In genomic region chr3:71425491-71426071, GRCh38 we compare ENCODE assay signal across 12 cellular contexts.
A peak's percentile ranks its signal among the peaks of the same experiment; 100 is the strongest.
DNase-seq lines count a peak whose midpoint lies in the region; ATAC-seq and TF ChIP-seq lines count a peak whose summit lies in the region.
"Had no signal": no experiment of that assay in that cellular context is flagged by ENCODE, and none has a peak within 500 bp of the region (broad histone marks: within the 10 kb centered on the region; RNA-seq: fewer than 3 reads in every experiment).

No MANE protein-coding gene starts in this region.

- peak overlapping the region; percentile 26 for H3K27ac Mint-ChIP-seq in central memory CD8-positive, alpha-beta T cell (ENCODE audit: low read depth)

- ATAC-seq in central memory CD8-positive, alpha-beta T cell (replicated peaks; ENCODE audit: extremely low read depth, poor library complexity, severe bottlenecking): no peak
- no peak for ATAC-seq in GM18868 (IDR thresholded peaks at IDR 0.05; ENCODE audit: unreplicated experiment)

- no peak overlapping the region for H3K4me3 ChIP-seq in Loucy (ENCODE audit: low read length, poor library complexity, severe bottlenecking)

- peaks cover 56% of the 10 kb centered on the region for H3K79me2 ChIP-seq in Loucy (ENCODE audit: insufficient read depth, low read length)

- peaks cover 8% of the 10 kb centered on the region for H3K36me3 Mint-ChIP-seq in central memory CD8-positive, alpha-beta T cell (ENCODE audit: insufficient read depth)

- H3K4me1 Mint-ChIP-seq in central memory CD8-positive, alpha-beta T cell: peaks cover 71% of the 10 kb centered on the region

- no peaks in the 10 kb centered on the region for H3K9me3 ChIP-seq in Loucy (ENCODE audit: insufficient read depth, low read depth, low read length)

- H3K4me1 ChIP-seq in Loucy (ENCODE audit: insufficient read depth, low read length, poor library complexity, severe bottlenecking): peaks cover 41% of the 10 kb centered on the region

- no peaks in the 10 kb centered on the region for H4K20me1 ChIP-seq in Loucy (ENCODE audit: insufficient read depth, low read length, poor library complexity, severe bottlenecking)

- H3F3A ChIP-seq in Loucy (ENCODE audit: low read depth): no peaks in the 10 kb centered on the region; the same call in 1 of the 2 replicates

- no peaks in the 10 kb centered on the region for H3K36me3 ChIP-seq in Loucy (ENCODE audit: insufficient read depth, low read length)

- H3K27me3 ChIP-seq in Loucy (ENCODE audit: insufficient read depth, low read length, poor library complexity, severe bottlenecking): no peaks in the 10 kb centered on the region

- TF ChIP-seq CTCF in Loucy (conservative IDR thresholded peaks at IDR 0.05; ENCODE audit: low read length): no peak

- H3K27me3 Mint-ChIP-seq in central memory CD8-positive, alpha-beta T cell: no peaks in the 10 kb centered on the region

- H3K4me3 Mint-ChIP-seq in central memory CD8-positive, alpha-beta T cell: no peak overlapping the region
- H3K4me3 Mint-ChIP-seq: immature natural killer cell had no signal

- H3K9me2 ChIP-seq in Loucy (replicated peaks; ENCODE audit: low read depth, low read length): no peaks in the 10 kb centered on the region

- no peak overlapping the region for H3K9ac ChIP-seq in Loucy (ENCODE audit: low read depth, low read length, poor library complexity, severe bottlenecking)

- peak overlapping the region; percentile 13 for H3K4me2 ChIP-seq in Loucy (ENCODE audit: low read depth, low read length, poor library complexity, severe bottlenecking)

- H3K9me3 Mint-ChIP-seq in central memory CD8-positive, alpha-beta T cell: no peaks in the 10 kb centered on the region
- H3K9me3 Mint-ChIP-seq: immature natural killer cell had no signal

- peak; percentile 62 for DNase-seq in activated CD4-positive, alpha-beta T cell treated with anti-CD3 and anti-CD28 coated beads for 48 hours
- no peak for DNase-seq in activated CD4-positive, alpha-beta T cell treated with anti-CD3 and anti-CD28 coated beads, Interleukin-2, amount 50 U/mL, for 1 hour
- DNase-seq in central memory CD8-positive, alpha-beta T cell (ENCODE audit: low spot score in 2 of 2): no peak
- DNase-seq in smooth muscle cell of the brain vasculature (ENCODE audit: low read depth, low spot score): peak; percentile 40
- no peak for DNase-seq in OCI-M1 (lab: John Stamatoyannopoulos, UW)
- DNase-seq in activated CD4-positive, alpha-beta T cell treated with anti-CD3 and anti-CD28 coated beads for 4 hours: no peak
- DNase-seq: activated CD8-positive, alpha-beta memory T cell treated with anti-CD3 and anti-CD28 coated beads, Interleukin-2, amount 50 U/mL, for 48 hours; immature natural killer cell; NCI-H1417; SHP77 treated with DMSO at 0.1 percent for 48 hours had no signal

- no peak overlapping the region for H2AFZ ChIP-seq in Loucy (ENCODE audit: low read length)

Comparison
In these comparisons a context has a peak if more than half of its experiments do, and no peak if none do; other contexts are left out.
1. DNase-seq: peak in activated CD4-positive, alpha-beta T cell treated with anti-CD3 and anti-CD28 coated beads for 48 hours (single experiment) and smooth muscle cell of the brain vasculature (single experiment); none in activated CD4-positive, alpha-beta T cell treated with anti-CD3 and anti-CD28 coated beads, Interleukin-2, amount 50 U/mL, for 1 hour (single experiment), central memory CD8-positive, alpha-beta T cell (0 of 2), OCI-M1 (single experiment) and activated CD4-positive, alpha-beta T cell treated with anti-CD3 and anti-CD28 coated beads for 4 hours (0 of 2).